ENCODE assay signal across 8 cellular contexts in genomic region chr18:45964913-45965312, GRCh38. TPM values are rescaled to one million over a fixed set of nuclear protein-coding genes. Genes with fewer than 3 reads are reported as not detected.
DNase-seq lines count a peak whose midpoint lies in the region; ATAC-seq and TF ChIP-seq lines count a peak whose summit lies in the region.
"Not testable (repeated sequence)": the region's sequence is repeated elsewhere in the genome, so short reads cannot be mapped to it uniquely, and the experiment has no call there.

No MANE protein-coding gene starts in this region.

- not testable (repeated sequence) for H3K4me1 Mint-ChIP-seq in GM23338
- peaks cover 39% of the 10 kb centered on the region for H3K4me1 Mint-ChIP-seq in T-helper 1 cell treated with Interleukin-12 subunit alpha and Interleukin-12 subunit beta and Interleukin-4 antibody, amounts not matched to agents 30 μg/mL and 1 μg/mL, for 36 hours (ENCODE audit: low read depth)
- H3K4me1 Mint-ChIP-seq in activated T-cell treated with anti-CD3 and anti-CD28 coated beads, Interleukin-2, amount 50 U/mL, for 4 hours (ENCODE audit: low read depth) = peaks cover 66% of the 10 kb centered on the region
- H3K4me1 Mint-ChIP-seq in activated naive CD8-positive, alpha-beta T cell treated with anti-CD3 and anti-CD28 coated beads for 36 hours = peaks cover 48% of the 10 kb centered on the region
- H3K4me1 Mint-ChIP-seq in endothelial cell (ENCODE audit: unreplicated experiment) (peaks cover 10% of the 10 kb centered on the region), naive B cell (peaks cover 30 to 62% (median 36%) of the 10 kb centered on the region in 3 donors)

- H3K27me3 ChIP-seq in ACC112 (ENCODE audit: insufficient read depth, low read length); osteoblast (ENCODE audit: insufficient read depth, low read length): not testable (repeated sequence)
- H3K27me3 ChIP-seq in GM23338 (ENCODE audit: insufficient read depth) = peaks cover 12% of the 10 kb centered on the region; the same call in 1 of the 2 replicates

- H3K9me3 Mint-ChIP-seq in GM23338; T-helper 1 cell treated with Interleukin-12 subunit alpha and Interleukin-12 subunit beta and Interleukin-4 antibody, amounts not matched to agents 30 μg/mL and 1 μg/mL, for 36 hours; activated T-cell treated with anti-CD3 and anti-CD28 coated beads, Interleukin-2, amount 50 U/mL, for 4 hours; activated naive CD8-positive, alpha-beta T cell treated with anti-CD3 and anti-CD28 coated beads for 36 hours; endothelial cell (ENCODE audit: unreplicated experiment); naive B cell: not testable (repeated sequence)

- H3K4me1 ChIP-seq in ACC112 (ENCODE audit: control insufficient read depth, insufficient read depth, low read length, unreplicated experiment) (peaks cover 51% of the 10 kb centered on the region), osteoblast (ENCODE audit: insufficient read depth, low read length) (peaks cover 49% of the 10 kb centered on the region)
- not testable (repeated sequence) for H3K4me1 ChIP-seq in GM23338 (ENCODE audit: insufficient read depth)

- TF ChIP-seq CTCF in GM23338 (conservative IDR thresholded peaks at IDR 0.05; ENCODE audit: low read depth in 2 of 2); endothelial cell (IDR thresholded peaks at IDR 0.05; ENCODE audit: unreplicated experiment); osteoblast (IDR thresholded peaks at IDR 0.05; ENCODE audit: extremely low read depth, low read depth, low read length): not testable (repeated sequence)

- not testable (repeated sequence) for DNase-seq in GM23338 (ENCODE audit: low spot score); activated T-cell treated with anti-CD3 and anti-CD28 coated beads, Interleukin-2, amount 50 U/mL, for 4 hours; activated naive CD8-positive, alpha-beta T cell treated with anti-CD3 and anti-CD28 coated beads for 36 hours; endothelial cell (ENCODE audit: low spot score); naive B cell; osteoblast (ENCODE audit: insufficient read length, low spot score, missing footprints)

- not testable (repeated sequence) for H3F3A ChIP-seq in GM23338 (replicated peaks; ENCODE audit: low read depth)

- not testable (repeated sequence) for H3K9me3 ChIP-seq in osteoblast (ENCODE audit: low read depth, low read length)

- not testable (repeated sequence) for H3K9me2 ChIP-seq in GM23338 (ENCODE audit: insufficient read depth)

- H3K27ac ChIP-seq in ACC112 (ENCODE audit: low read depth, low read length) = peak overlapping the region; percentile 89
- H3K27ac ChIP-seq in GM23338 (ENCODE audit: low read depth) = not testable (repeated sequence)
- H3K27ac ChIP-seq in osteoblast (ENCODE audit: low read depth, low read length) = peak overlapping the region; percentile 59

- not testable (repeated sequence) for H3K36me3 Mint-ChIP-seq in GM23338 (ENCODE audit: low read depth); endothelial cell (ENCODE audit: low read depth, unreplicated experiment)
- peaks cover 27% of the 10 kb centered on the region for H3K36me3 Mint-ChIP-seq in T-helper 1 cell treated with Interleukin-12 subunit alpha and Interleukin-12 subunit beta and Interleukin-4 antibody, amounts not matched to agents 30 μg/mL and 1 μg/mL, for 36 hours (ENCODE audit: low read depth)
- H3K36me3 Mint-ChIP-seq in activated T-cell treated with anti-CD3 and anti-CD28 coated beads, Interleukin-2, amount 50 U/mL, for 4 hours (ENCODE audit: insufficient read depth) = peaks cover 20% of the 10 kb centered on the region
- peaks cover 17% of the 10 kb centered on the region for H3K36me3 Mint-ChIP-seq in activated naive CD8-positive, alpha-beta T cell treated with anti-CD3 and anti-CD28 coated beads for 36 hours
- H3K36me3 Mint-ChIP-seq in naive B cell = peaks cover 5 to 19% of the 10 kb centered on the region in 2 donors

- H3K27me3 Mint-ChIP-seq in GM23338 (ENCODE audit: insufficient read depth, low read depth, poor library complexity); T-helper 1 cell treated with Interleukin-12 subunit alpha and Interleukin-12 subunit beta and Interleukin-4 antibody, amounts not matched to agents 30 μg/mL and 1 μg/mL, for 36 hours (ENCODE audit: low read depth); activated T-cell treated with anti-CD3 and anti-CD28 coated beads, Interleukin-2, amount 50 U/mL, for 4 hours (ENCODE audit: low read depth); activated naive CD8-positive, alpha-beta T cell treated with anti-CD3 and anti-CD28 coated beads for 36 hours; endothelial cell (ENCODE audit: unreplicated experiment); naive B cell: not testable (repeated sequence)

- H3K4me2 ChIP-seq in GM23338 = not testable (repeated sequence)
- peak overlapping the region; percentile 79 for H3K4me2 ChIP-seq in osteoblast (ENCODE audit: insufficient read depth, low read length)

- not testable (repeated sequence) for H4K20me1 ChIP-seq in GM23338 (replicated peaks; ENCODE audit: insufficient read depth); osteoblast (ENCODE audit: insufficient read depth, low read length)

- H2AFZ ChIP-seq in ACC112 (ENCODE audit: low read length, unreplicated experiment); GM23338; osteoblast (ENCODE audit: low read length): not testable (repeated sequence)

- H3K36me3 ChIP-seq in ACC112 (ENCODE audit: insufficient read depth, low read length) (peaks cover 18% of the 10 kb centered on the region), osteoblast (ENCODE audit: insufficient read depth, low read length) (peaks cover 19% of the 10 kb centered on the region)
- H3K36me3 ChIP-seq in GM23338 (ENCODE audit: insufficient read depth) = not testable (repeated sequence)

- H3K79me2 ChIP-seq in ACC112 (ENCODE audit: control insufficient read depth, insufficient read depth, low read length, unreplicated experiment) = peaks cover 60% of the 10 kb centered on the region
- peaks cover 41% of the 10 kb centered on the region for H3K79me2 ChIP-seq in GM23338 (replicated peaks; ENCODE audit: insufficient read depth)
- H3K79me2 ChIP-seq in osteoblast (ENCODE audit: insufficient read depth, low read length) = peaks cover 58% of the 10 kb centered on the region

- H3K4me3 ChIP-seq in ACC112 (ENCODE audit: low read depth, low read length) (peak overlapping the region; percentile 41; the same call in 1 of the 2 replicates), osteoblast (ENCODE audit: insufficient read depth, low read length) (peak overlapping the region; percentile 7)
- H3K4me3 ChIP-seq in GM23338 = not testable (repeated sequence)

- H3K27ac Mint-ChIP-seq in GM23338; T-helper 1 cell treated with Interleukin-12 subunit alpha and Interleukin-12 subunit beta and Interleukin-4 antibody, amounts not matched to agents 30 μg/mL and 1 μg/mL, for 36 hours; activated naive CD8-positive, alpha-beta T cell treated with anti-CD3 and anti-CD28 coated beads for 36 hours; endothelial cell (ENCODE audit: unreplicated experiment); naive B cell: not testable (repeated sequence)

- not testable (repeated sequence) for ATAC-seq in GM23338; activated T-cell treated with anti-CD3 and anti-CD28 coated beads, Interleukin-2, amount 50 U/mL, for 4 hours; naive B cell (ENCODE audit: low read depth in 2 of 2)

- H3K4me3 Mint-ChIP-seq in GM23338 (peak overlapping the region; percentile 48; the same call in 2 of the 3 replicates), endothelial cell (ENCODE audit: unreplicated experiment) (peak overlapping the region; percentile 65), naive B cell (peak overlapping the region in 5 of 8 donors; percentile 1 to 96 (median 77))
- peak overlapping the region; percentile 36 for H3K4me3 Mint-ChIP-seq in T-helper 1 cell treated with Interleukin-12 subunit alpha and Interleukin-12 subunit beta and Interleukin-4 antibody, amounts not matched to agents 30 μg/mL and 1 μg/mL, for 36 hours
- peak overlapping the region; percentile 69 for H3K4me3 Mint-ChIP-seq in activated T-cell treated with anti-CD3 and anti-CD28 coated beads, Interleukin-2, amount 50 U/mL, for 4 hours
- peak overlapping the region; percentile 60 for H3K4me3 Mint-ChIP-seq in activated naive CD8-positive, alpha-beta T cell treated with anti-CD3 and anti-CD28 coated beads for 36 hours

RNA-seq across cellular contexts. Expression of gene EPG5, which starts 2.2 kb away (rescaled TPM):
- total RNA-seq in GM23338 (2014; rRNA removed; shearing (Covaris generic)) = 17.5 and 29.2 TPM in 2 replicates
- polyA plus RNA-seq in GM23338 (2016; fragmentation: Nextera tagmentation; extraction: Ambion mirVana) (3.9 and 4.1 TPM in 2 replicates), naive B cell (ENCODE audit: low read depth in 6 of 6) (1 to 10 TPM; 3.4 to 6.9 (median 5.4) TPM)
- total RNA-seq in activated T-cell treated with anti-CD3 and anti-CD28 coated beads, Interleukin-2, amount 50 U/mL, for 4 hours = 1 to 10 TPM; 7.8 to 9.8 (median 7.9) TPM
- total RNA-seq in activated naive CD8-positive, alpha-beta T cell treated with anti-CD3 and anti-CD28 coated beads for 36 hours = 10 to 100 TPM; 12.9 to 13.8 TPM
- total RNA-seq in endothelial cell (ENCODE audit: unreplicated experiment) (26.1 TPM), osteoblast (94.8 and 96.4 TPM in 2 replicates)
